Comparison of ENCODE assay signal across 25 cellular contexts in the genomic region with DNA sequence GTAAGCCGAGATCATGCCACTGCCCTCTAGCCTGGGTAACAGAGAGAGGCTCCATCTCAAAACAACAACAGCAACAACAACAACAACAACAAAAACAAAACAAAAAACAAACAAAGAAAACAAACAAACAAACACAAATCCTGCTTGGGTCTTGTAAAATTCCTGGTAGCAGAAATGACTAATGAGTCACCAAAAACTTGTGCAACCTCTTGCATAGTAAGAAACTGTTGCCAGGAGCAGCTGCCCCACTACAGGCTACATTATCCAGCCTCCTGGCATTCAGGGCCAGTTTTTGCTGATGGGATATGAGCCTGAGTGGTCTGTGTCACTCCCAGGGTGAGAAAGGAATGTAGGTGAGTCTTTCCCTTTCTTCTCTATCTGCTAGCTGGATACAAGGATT.
DNase-seq lines count a peak whose midpoint lies in the region; ATAC-seq and TF ChIP-seq lines count a peak whose summit lies in the region.
"Had no signal": no experiment of that assay in that cellular context is flagged by ENCODE, and none has a peak within 500 bp of the region (broad histone marks: within the 10 kb centered on the region; RNA-seq: fewer than 3 reads in every experiment).

No MANE protein-coding gene starts in this region.

- no peaks in the 10 kb centered on the region for H3K36me3 ChIP-seq in GM23248 (ENCODE audit: low read depth)
- H3K36me3 ChIP-seq: neutrophil, thoracic aorta had no signal

- no peaks in the 10 kb centered on the region for H3K9me2 ChIP-seq in GM23248 (ENCODE audit: insufficient read depth)

- no peak overlapping the region for H3K27ac ChIP-seq in GM23248
- H3K27ac ChIP-seq: neutrophil, thoracic aorta had no signal

- H3K4me3 ChIP-seq in GM23248 (no peak overlapping the region), NB4 (ENCODE audit: low read depth, low read length) (no peak overlapping the region), cardiac fibroblast (replicated peaks in 1 of 2; ENCODE audit: low read depth in 2 of 2, low read length in 2 of 2) (no peak overlapping the region)
- H3K4me3 ChIP-seq: dorsolateral prefrontal cortex, lung, thoracic aorta had no signal

- no peaks in the 10 kb centered on the region for H3K27me3 ChIP-seq in GM23248 (replicated peaks; ENCODE audit: insufficient read depth)
- H3K27me3 ChIP-seq: neutrophil had no signal

- no peaks in the 10 kb centered on the region for H3K9me3 ChIP-seq in GM23248 (ENCODE audit: low read depth)
- H3K9me3 ChIP-seq: neutrophil, thoracic aorta had no signal

- no peak for ATAC-seq in sciatic nerve
- ATAC-seq: SK-N-SH treated with all-trans-retinoic acid at 6 μM for 48 hours had no signal

- in situ Hi-C loops in GM23248 (cut with MboI), result loop anchor here (25.0 kb wide), 1 partner anchor 564 kb away; no protein-coding TSS in a partner anchor

- H3K9ac ChIP-seq in GM23248, result no peak overlapping the region

- no peak overlapping the region for H2AFZ ChIP-seq in GM23248

- no peak overlapping the region for H3K4me2 ChIP-seq in GM23248 (ENCODE audit: unreplicated experiment)

- intact Hi-C loops in sciatic nerve (cut with DNase I), result no loop called here

- no peaks in the 10 kb centered on the region for H3F3A ChIP-seq in GM23248 (ENCODE audit: insufficient read depth)

- no peak for TF ChIP-seq POLR2A in NB4 (IDR thresholded peaks at IDR 0.05; ENCODE audit: extremely low read depth, insufficient read length)

- TF ChIP-seq CTCF in NB4 (IDR thresholded peaks at IDR 0.05; ENCODE audit: low read depth, low read length) (no peak), cardiac fibroblast (IDR thresholded peaks at IDR 0.05; ENCODE audit: low read depth, low read length) (no peak)

- no peaks in the 10 kb centered on the region for H3K4me1 ChIP-seq in GM23248 (ENCODE audit: insufficient read depth)

- H3K79me2 ChIP-seq in GM23248 (ENCODE audit: insufficient read depth), result no peaks in the 10 kb centered on the region

- DNase-seq in GM23248 (peak; percentile 63), NB4 (ENCODE audit: low read depth) (peak; percentile 40), cardiac fibroblast (ENCODE audit: low read depth in 2 of 2) (peak; percentile 15 to 81), kidney tubule cell (ENCODE audit: low spot score) (peak; percentile 68), T-helper 9 cell (no peak), HUDEP-2 (lab: John Stamatoyannopoulos, UW; ENCODE audit: unreplicated experiment in 76 of 76) (no peak), medulla oblongata (ENCODE audit: extremely low spot score) (no peak), sciatic nerve (ENCODE audit: low spot score) (no peak)
- DNase-seq: activated CD4-positive, alpha-beta T cell treated with anti-CD3 and anti-CD28 coated beads for 1 hour; activated gamma-delta T cell treated with Interleukin-2 at 50 U/mL for 16 hours; activated T-cell treated with anti-CD3 and anti-CD28 coated beads, Interleukin-2, amount 50 U/mL, for 1 hour; CD4-positive, alpha-beta T cell; DMS 273 treated with DMSO at 0.1 percent for 48 hours; dorsolateral prefrontal cortex; H9; KBM-7; NCI-H1092 treated with DMSO at 0.1 percent for 48 hours; NCI-H2081 treated with DMSO at 0.1 percent for 48 hours; NCI-H446 treated with DMSO at 0.1 percent for 48 hours; stimulated activated CD4-positive, alpha-beta T cell treated with anti-CD3 and anti-CD28 coated beads, Interleukin-2, amount 100 ng/mL, for 48 hours; stimulated activated naive CD4-positive, alpha-beta T cell treated with Interleukin-2 at 50 U/mL for 16 hours had no signal

- 29 to 30% methylated on average over 1 of the region's 1 CpG for WGBS in GM23248 (ENCODE audit: low coverage in 1 of 2, low lambda C conversion rate in 2 of 2, missing lambda C conversion rate in 2 of 2), 2 experiments

- H4K20me1 ChIP-seq in GM23248 (ENCODE audit: insufficient read depth), result no peaks in the 10 kb centered on the region

Comparison
In these comparisons a context has a peak if more than half of its experiments do, and no peak if none do; other contexts are left out.
1. DNase-seq: peak in GM23248 (single experiment), NB4 (single experiment), cardiac fibroblast (2 of 2) and kidney tubule cell (single experiment); none in T-helper 9 cell (single experiment), HUDEP-2 (0 of 76), medulla oblongata (single experiment) and sciatic nerve (single experiment).